ENCODE assay signal across 30 cellular contexts in the genomic region with DNA sequence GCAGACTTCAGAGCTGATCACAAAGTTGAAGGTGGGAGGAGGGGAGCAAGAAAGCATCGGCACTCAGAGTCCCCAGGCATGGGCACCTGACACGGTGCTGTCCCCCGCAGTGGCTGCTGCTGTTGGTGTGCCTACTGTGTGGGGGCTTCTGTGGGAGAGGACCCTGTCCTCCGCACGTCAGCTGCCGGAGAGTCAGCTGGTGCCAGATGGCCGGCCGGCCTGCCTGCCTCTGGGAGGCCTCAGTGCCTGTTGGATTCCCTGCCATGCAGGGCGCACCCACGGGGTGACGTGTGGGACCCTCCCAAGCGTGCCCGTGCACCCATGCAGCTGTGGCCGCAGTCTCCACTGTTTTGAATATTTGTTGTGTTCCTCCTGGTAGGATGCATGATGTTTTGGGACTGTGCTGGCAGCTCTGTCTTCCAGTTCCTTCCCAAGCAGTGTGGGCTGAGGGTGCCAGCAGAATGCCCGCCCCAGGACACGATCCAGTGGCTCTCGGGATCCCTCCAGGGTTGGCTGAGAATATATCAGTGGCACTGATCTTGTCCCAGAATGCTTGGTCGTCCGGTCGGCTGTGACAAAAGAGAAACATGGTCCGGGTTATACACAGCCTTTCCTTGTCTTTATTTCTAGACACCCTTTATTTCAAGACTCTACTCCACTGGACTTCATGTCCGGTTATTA.
"Had no signal": no experiment of that assay in that cellular context is flagged by ENCODE, and none has a peak within 500 bp of the region (broad histone marks: within the 10 kb centered on the region; RNA-seq: fewer than 3 reads in every experiment).

No MANE protein-coding gene starts in this region.

- DNase-seq: heart left ventricle; hypothalamus; immature natural killer cell; kidney; left colon; lower lobe of right lung; mammary epithelial cell; mesendoderm; mucosa of descending colon; natural killer cell; nephron progenitor cell; ovary; right cardiac atrium; sigmoid colon; stimulated activated CD4-positive, alpha-beta T cell treated with anti-CD3 and anti-CD28 coated beads, Interleukin-1b, Interleukin-23, amount 100 ng/mL, for 48 hours; stimulated activated CD4-positive, alpha-beta T cell treated with anti-CD3 and anti-CD28 coated beads, Interleukin-2, amount 100 ng/mL, for 48 hours; stimulated activated CD4-positive, alpha-beta T cell treated with anti-CD3 and anti-CD28 coated beads, Interleukin-4, amount 100 ng/mL, for 4 hours; stimulated activated CD8-positive, alpha-beta memory T cell treated with anti-CD3 and anti-CD28 coated beads, Interleukin-4, amount 100 ng/mL, for 48 hours; stimulated activated naive CD8-positive, alpha-beta T cell treated with anti-CD3 and anti-CD28 coated beads, Interleukin-15, Interleukin-2, amounts not matched to agents 100 U/mL and 50 U/mL, for 24 hours; stomach; testis; transverse colon; upper lobe of right lung had no signal

- H2AFZ ChIP-seq: neural progenitor cell had no signal

- H3K4me1 Mint-ChIP-seq: mesothelial cell of epicardium; stimulated activated memory B cell treated with anti-CD40 and anti-IgM and Interleukin-4, amounts not matched to agents 10 μg/mL and 1 μg/mL and 100 μg/mL, for 72 hours had no signal

- H3K27ac ChIP-seq: heart left ventricle, left lung, lower lobe of right lung, neural progenitor cell, ovary, sigmoid colon, stomach, testis, thyroid gland, transverse colon, upper lobe of right lung had no signal

- H3K4me3 ChIP-seq: heart left ventricle, left lung, lower lobe of right lung, mucosa of descending colon, neural progenitor cell, ovary, sigmoid colon, smooth muscle cell, stomach, testis, thyroid gland, transverse colon, upper lobe of right lung had no signal

- ATAC-seq: left colon; left lung; lower lobe of right lung; mucosa of descending colon; natural killer cell; stimulated activated memory B cell treated with anti-CD40 and anti-IgM and Interleukin-4, amounts not matched to agents 10 μg/mL and 1 μg/mL and 100 μg/mL, for 72 hours; stimulated activated naive CD8-positive, alpha-beta T cell treated with anti-CD3 and anti-CD28 coated beads, Interleukin-15, Interleukin-2, amounts not matched to agents 100 U/mL and 50 U/mL, for 24 hours; upper lobe of right lung had no signal

- H3K9me3 ChIP-seq: heart left ventricle, left lung, lower lobe of right lung, mucosa of descending colon, ovary, sigmoid colon, stomach, testis, thyroid gland, transverse colon, upper lobe of right lung had no signal

- H3K27ac Mint-ChIP-seq: mesothelial cell of epicardium; natural killer cell; neural progenitor cell; progenitor cell of endocrine pancreas; stimulated activated memory B cell treated with anti-CD40 and anti-IgM and Interleukin-4, amounts not matched to agents 10 μg/mL and 1 μg/mL and 100 μg/mL, for 72 hours had no signal

- H3K27me3 Mint-ChIP-seq: stimulated activated memory B cell treated with anti-CD40 and anti-IgM and Interleukin-4, amounts not matched to agents 10 μg/mL and 1 μg/mL and 100 μg/mL, for 72 hours had no signal

- H3K9me3 Mint-ChIP-seq: immature natural killer cell; mesothelial cell of epicardium; natural killer cell; nephron progenitor cell; neural progenitor cell; stimulated activated memory B cell treated with anti-CD40 and anti-IgM and Interleukin-4, amounts not matched to agents 10 μg/mL and 1 μg/mL and 100 μg/mL, for 72 hours had no signal

- H3K4me2 ChIP-seq: neural progenitor cell, smooth muscle cell had no signal

- H3K9ac ChIP-seq: neural progenitor cell had no signal

- H3K4me3 Mint-ChIP-seq: immature natural killer cell; mesothelial cell of epicardium; natural killer cell; nephron progenitor cell; neural progenitor cell; stimulated activated memory B cell treated with anti-CD40 and anti-IgM and Interleukin-4, amounts not matched to agents 10 μg/mL and 1 μg/mL and 100 μg/mL, for 72 hours had no signal

- H3K36me3 ChIP-seq: heart left ventricle, left lung, lower lobe of right lung, neural progenitor cell, ovary, sigmoid colon, stomach, thyroid gland, transverse colon, upper lobe of right lung had no signal

- H3K4me1 ChIP-seq: heart left ventricle, left lung, lower lobe of right lung, sigmoid colon, stomach, testis, thyroid gland, transverse colon, upper lobe of right lung had no signal

- H3K36me3 Mint-ChIP-seq: immature natural killer cell, natural killer cell had no signal

- H3K27me3 ChIP-seq: heart left ventricle, left lung, neural progenitor cell, ovary, sigmoid colon, stomach, testis, thyroid gland, transverse colon, upper lobe of right lung had no signal
